8 cellular contexts compared by ENCODE assay signal in genomic region chr22:18077639-18078328, GRCh38. TPM values are rescaled to one million over a fixed set of nuclear protein-coding genes. Genes with fewer than 3 reads are reported as not detected.
DNase-seq lines count a peak whose midpoint lies in the region; ATAC-seq, FAIRE-seq and TF ChIP-seq lines count a peak whose summit lies in the region.

TSS of gene PEX26 (plus strand) at chr22:18077990. CDS start at chr22:18078377, 387 bp downstream.

- WGBS in pancreas, 2 donors, result 0% methylated on average over 49 to 50 of the region's 50 CpGs

- H3K4me1 ChIP-seq in pancreas (peaks cover 7 to 20% (median 16%) of the 10 kb centered on the region in 3 donors), tibial artery (peaks cover 6 to 37% (median 31%) of the 10 kb centered on the region in 4 donors)

- peak within 1 kb of the TSS; percentile 86 for H3K9ac ChIP-seq in SU-DHL-6 (ENCODE audit: low read length)

- POLR2A ChIA-PET in GM10248 (lab: Yijun Ruan, JAX), result interaction anchor here (0.6 to 2.8 kb wide), 6 partner anchors 11 to 77 kb away, joined by 3 to 13 read pairs (median 4); no protein-coding TSS in a partner anchor

- peak; percentile 96 for ATAC-seq in HG02610 (IDR thresholded peaks at IDR 0.05; ENCODE audit: unreplicated experiment)
- ATAC-seq in Right ventricle myocardium inferior, result peak; percentile 98
- ATAC-seq in pancreas, result peak; percentile 96 to 97 (median 97)

- no peaks in the 10 kb centered on the region for H4K20me1 ChIP-seq in SU-DHL-6 (ENCODE audit: low read depth, low read length)

- H3K9me3 ChIP-seq in SU-DHL-6 (ENCODE audit: insufficient read depth, low read length), result no peaks in the 10 kb centered on the region
- H3K9me3 ChIP-seq in pancreas, result no peaks in the 10 kb centered on the region
- no peaks in the 10 kb centered on the region for H3K9me3 ChIP-seq in tibial artery

- intact Hi-C loops in Right ventricle myocardium inferior (cut with DNase I), result loop anchor here (2.0 to 5.0 kb wide), 2 partner anchors 165 to 335 kb away; no protein-coding TSS in a partner anchor
- intact Hi-C loops in pancreas (cut with DNase I), result loop anchor here in 2 of 3 donors (5.0 to 10.0 kb wide), 2 partner anchors 173 to 245 kb away; no protein-coding TSS in a partner anchor
- intact Hi-C loops in tibial artery (cut with DNase I; ENCODE audit: low total_unique reads), result loop anchor here (2.0 to 10.0 kb wide), 4 partner anchors 53 to 250 kb away; partner anchors contain the start of gene MICAL3

- peak; percentile 95 for DNase-seq in GM10248 (ENCODE audit: extremely low spot score)
- DNase-seq in NCI-H1105 (lab: John Stamatoyannopoulos, UW), result peak; percentile 93
- DNase-seq in activated naive CD8-positive, alpha-beta T cell treated with anti-CD3 and anti-CD28 coated beads, Interleukin-2, amount 50 U/mL, for 16 hours (ENCODE audit: low read depth, low spot score), result peak; percentile 92
- DNase-seq in Right ventricle myocardium inferior (ENCODE audit: missing footprints), result peak; percentile 97
- peak; percentile 91 to 96 (median 94) for DNase-seq in pancreas
- peak; percentile 96 to 97 for DNase-seq in tibial artery

- H3K79me2 ChIP-seq in SU-DHL-6 (ENCODE audit: insufficient read depth, low read length), result peaks cover 24% of the 10 kb centered on the region; the same call in 1 of the 2 replicates

- H3K9me2 ChIP-seq in SU-DHL-6 (replicated peaks; ENCODE audit: insufficient read depth, low read length), result no peaks in the 10 kb centered on the region

- H3K27ac ChIP-seq in SU-DHL-6 (ENCODE audit: low read depth, low read length) (peak within 1 kb of the TSS; percentile 28), pancreas (peak within 1 kb of the TSS; percentile 59 to 88 (median 67)), tibial artery (peak within 1 kb of the TSS; percentile 74 to 77)

- TF ChIP-seq CTCF in GM10248 (IDR thresholded peaks at IDR 0.05; ENCODE audit: control extremely low read depth, extremely low read depth, low read depth, missing control alignments), result no peak
- no peak for TF ChIP-seq CTCF in SU-DHL-6 (IDR thresholded peaks at IDR 0.05; ENCODE audit: insufficient read depth, low read length, poor library complexity, severe bottlenecking)
- no peak for TF ChIP-seq CTCF in pancreas (IDR thresholded peaks at IDR 0.05)
- no peak for TF ChIP-seq CTCF in tibial artery (IDR thresholded peaks at IDR 0.05)

- no peak within 1 kb of the TSS for H2AFZ ChIP-seq in SU-DHL-6 (ENCODE audit: low read depth, low read length, severe bottlenecking)

- H3K4me2 ChIP-seq in SU-DHL-6 (ENCODE audit: low read depth, low read length, poor library complexity, severe bottlenecking), result peak within 1 kb of the TSS; percentile 79

- peaks cover 5% of the 10 kb centered on the region; the same call in 1 of the 2 replicates for H3F3A ChIP-seq in SU-DHL-6 (ENCODE audit: insufficient read depth)

- peak; percentile 53 for FAIRE-seq in pancreas (lab: Jason Lieb, UNC)

- H3K4me3 ChIP-seq in SU-DHL-6 (ENCODE audit: insufficient read depth, low read length, poor library complexity, severe bottlenecking), result peak within 1 kb of the TSS; percentile 76
- peak within 1 kb of the TSS; percentile 77 to 99 (median 92) for H3K4me3 ChIP-seq in pancreas
- peak within 1 kb of the TSS; percentile 77 to 90 for H3K4me3 ChIP-seq in tibial artery

- H3K36me3 ChIP-seq in SU-DHL-6 (ENCODE audit: low read length), result peaks cover 4% of the 10 kb centered on the region; the same call in 1 of the 2 replicates
- H3K36me3 ChIP-seq in pancreas, result peaks cover 0 to 4% (median 0%) of the 10 kb centered on the region in 3 donors
- H3K36me3 ChIP-seq in tibial artery, result peaks cover 15 to 33% (median 30%) of the 10 kb centered on the region in 3 donors

- no peaks in the 10 kb centered on the region for H3K27me3 ChIP-seq in SU-DHL-6 (ENCODE audit: low read length)
- H3K27me3 ChIP-seq in pancreas, result no peaks in the 10 kb centered on the region
- no peaks in the 10 kb centered on the region for H3K27me3 ChIP-seq in tibial artery

- CTCF ChIA-PET in GM10248 (lab: Yijun Ruan, JAX), result interaction anchor here (0.8 to 10.8 kb wide), 22 partner anchors 10 to 336 kb away, joined by 3 to 249 read pairs (median 8); no protein-coding TSS in a partner anchor

RNA-seq across cellular contexts. Expression of gene PEX26, which starts in this region (rescaled TPM):
- 19.4 TPM for total RNA-seq in Right ventricle myocardium inferior
- total RNA-seq in pancreas, result 10 to 100 TPM; 11.0 to 26.5 (median 14.8) TPM
- 10 to 100 TPM in 1 of 2 donors, 1 to 10 TPM in 1; 9.3 to 13.3 TPM for polyA plus RNA-seq in pancreas

Comparison
In these comparisons a context has a peak if more than half of its experiments do, and no peak if none do; other contexts are left out.
1. Peak in every context shown above with its lines: DNase-seq, ATAC-seq, H3K4me3 ChIP-seq and H3K27ac ChIP-seq.